Comparison of ENCODE assay signal across 14 cellular contexts in genomic region chr17:37096071-37096470, GRCh38.
DNase-seq lines count a peak whose midpoint lies in the region; ATAC-seq, FAIRE-seq and TF ChIP-seq lines count a peak whose summit lies in the region.
"Had no signal": no experiment of that assay in that cellular context is flagged by ENCODE, and none has a peak within 500 bp of the region (broad histone marks: within the 10 kb centered on the region; RNA-seq: fewer than 3 reads in every experiment).

No MANE protein-coding gene starts in this region.

- no peak for TF ChIP-seq POLR2A in HepG2 (IDR thresholded peaks at IDR 0.05; ENCODE audit: insufficient read depth in 1 of 2, low read depth in 2 of 2, low read length in 2 of 2)
- no peak for TF ChIP-seq POLR2A in thyroid gland (IDR thresholded peaks at IDR 0.05)

- in situ Hi-C loops in HepG2 (cut with HindIII; ENCODE audit: extremely low pct_ligation_motif_present, low pct_unique_long_range_greater_than_20kb), result no loop called here

- TF ChIP-seq RAD21 in liver (IDR thresholded peaks at IDR 0.05) (no peak), HepG2 (CRISPR knock-in tag; IDR thresholded peaks at IDR 0.05) (no peak)

- H3K4me3 ChIP-seq in liver (ENCODE audit: low read depth in 1 of 3, low read length in 3 of 3), result no peak overlapping the region
- no peak overlapping the region for H3K4me3 ChIP-seq in HepG2 (replicated peaks in 1 of 3; ENCODE audit: insufficient read depth in 1 of 3, low read depth in 2 of 3, low read length in 3 of 3)
- H3K4me3 ChIP-seq in thyroid gland (replicated peaks in 1 of 3), result no peak overlapping the region

- WGBS in liver, result 71% methylated on average over 2 of the region's 2 CpGs
- WGBS in HepG2 (ENCODE audit: low lambda C conversion rate), result 100% methylated on average over 2 of the region's 2 CpGs
- WGBS in thyroid gland, 2 donors, result 90 to 98% methylated on average over 2 of the region's 2 CpGs

- H3K4me1 ChIP-seq in liver (ENCODE audit: control insufficient read depth in 4 of 4, insufficient read depth in 4 of 4, low read length in 3 of 4) (no peaks in the 10 kb centered on the region), HepG2 (ENCODE audit: insufficient read depth, low read length) (no peaks in the 10 kb centered on the region), thyroid gland (no peaks in the 10 kb centered on the region)

- H4K20me1 ChIP-seq in HepG2 (ENCODE audit: insufficient read depth, low read length), result no peaks in the 10 kb centered on the region

- H3K4me1 Mint-ChIP-seq in activated T-helper 17 cell treated with anti-CD3 and anti-CD28 coated beads, Interleukin-2, amount 50 U/mL, for 72 hours, result peaks cover 2% of the 10 kb centered on the region
- H3K4me1 Mint-ChIP-seq: B cell had no signal

- H3K27ac Mint-ChIP-seq in activated T-helper 17 cell treated with anti-CD3 and anti-CD28 coated beads, Interleukin-2, amount 50 U/mL, for 72 hours, result peak overlapping the region; percentile 25
- H3K27ac Mint-ChIP-seq: B cell had no signal

- no TSS peak for BruUV-seq in HepG2 (replicated peaks; lab: Mats Ljungman, UMichigan)

- H3K36me3 ChIP-seq in liver (ENCODE audit: control insufficient read depth in 4 of 4, insufficient read depth in 3 of 4, low read depth in 1 of 4, low read length in 3 of 4) (peaks cover 16 to 52% (median 29%) of the 10 kb centered on the region in 4 donors), HepG2 (replicated peaks in 1 of 2; ENCODE audit: control insufficient read depth in 1 of 2, insufficient read depth in 2 of 2, low read length in 2 of 2) (peaks cover 35 to 83% of the 10 kb centered on the region in 2 experiments), thyroid gland (peaks cover 19 to 20% of the 10 kb centered on the region in 2 donors)

- ATAC-seq in HepG2, result no peak
- ATAC-seq in activated T-helper 17 cell treated with anti-CD3 and anti-CD28 coated beads, Interleukin-2, amount 50 U/mL, for 72 hours (replicated peaks), result no peak
- peak; percentile 18 for ATAC-seq in omental fat pad (ENCODE audit: low FRiP score)

- FAIRE-seq in HepG2 (lab: Jason Lieb, UNC), result no peak
- FAIRE-seq: GM19239 had no signal

- H3K9me3 ChIP-seq in liver (ENCODE audit: control insufficient read depth in 4 of 4, low read length in 3 of 4) (no peaks in the 10 kb centered on the region), HepG2 (ENCODE audit: low read length) (no peaks in the 10 kb centered on the region), thyroid gland (no peaks in the 10 kb centered on the region)

- H3K27me3 ChIP-seq in liver (ENCODE audit: control insufficient read depth in 4 of 4, insufficient read depth in 4 of 4, low read length in 3 of 4) (no peaks in the 10 kb centered on the region), HepG2 (ENCODE audit: control insufficient read depth in 1 of 2, insufficient read depth in 2 of 2, low read length in 2 of 2) (no peaks in the 10 kb centered on the region), thyroid gland (no peaks in the 10 kb centered on the region)

- CTCF ChIA-PET in HepG2 (lab: Yijun Ruan, JAX; ENCODE audit: low intra/inter-chr PET ratio, low total read pairs), result no interaction called here

- no peaks in the 10 kb centered on the region for H3K79me2 ChIP-seq in HepG2 (ENCODE audit: insufficient read depth, low read length)

- H2AFZ ChIP-seq in HepG2 (ENCODE audit: low read length), result no peak overlapping the region

- no peak overlapping the region for H3K4me2 ChIP-seq in HepG2 (ENCODE audit: low read depth, low read length)

- no peak overlapping the region for H3K4me3 Mint-ChIP-seq in activated T-helper 17 cell treated with anti-CD3 and anti-CD28 coated beads, Interleukin-2, amount 50 U/mL, for 72 hours
- H3K4me3 Mint-ChIP-seq: B cell; CD4-positive, CD25-positive, alpha-beta regulatory T cell had no signal

- no peak for TF ChIP-seq CTCF in liver (IDR thresholded peaks at IDR 0.05; ENCODE audit: low read depth, low read length, missing input control)
- TF ChIP-seq CTCF in HepG2 (CRISPR knock-in tag; IDR thresholded peaks at IDR 0.05), result no peak
- TF ChIP-seq CTCF in omental fat pad (IDR thresholded peaks at IDR 0.05), result no peak
- no peak for TF ChIP-seq CTCF in thyroid gland (IDR thresholded peaks at IDR 0.05)

- no peaks in the 10 kb centered on the region for H3K27me3 Mint-ChIP-seq in activated T-helper 17 cell treated with anti-CD3 and anti-CD28 coated beads, Interleukin-2, amount 50 U/mL, for 72 hours
- H3K27me3 Mint-ChIP-seq: B cell; CD4-positive, CD25-positive, alpha-beta regulatory T cell had no signal

- H3K9ac ChIP-seq in liver (ENCODE audit: low read depth in 1 of 2, low read length in 2 of 2) (no peak overlapping the region), HepG2 (ENCODE audit: insufficient read depth, low read depth, low read length) (no peak overlapping the region)

- no peak overlapping the region for H3K27ac ChIP-seq in liver (ENCODE audit: low read depth in 1 of 2, low read length in 2 of 2)
- H3K27ac ChIP-seq in HepG2 (ENCODE audit: extremely low read length, insufficient read depth, low read length), result no peak overlapping the region
- H3K27ac ChIP-seq in thyroid gland, result no peak overlapping the region

- POLR2A ChIA-PET in HepG2 (lab: Yijun Ruan, JAX), result no interaction called here

- intact Hi-C loops in HepG2 (cut with micrococcal nuclease; ENCODE audit: unreplicated experiment), result no loop called here
- intact Hi-C loops in thyroid gland (cut with DNase I), result no loop called here

- peaks cover 53% of the 10 kb centered on the region for H3K36me3 Mint-ChIP-seq in activated T-helper 17 cell treated with anti-CD3 and anti-CD28 coated beads, Interleukin-2, amount 50 U/mL, for 72 hours (ENCODE audit: low read depth)

- H3K9me3 Mint-ChIP-seq in activated T-helper 17 cell treated with anti-CD3 and anti-CD28 coated beads, Interleukin-2, amount 50 U/mL, for 72 hours, result no peaks in the 10 kb centered on the region

- TF ChIP-seq EP300 in HepG2 (IDR thresholded peaks at IDR 0.05; ENCODE audit: low read depth in 2 of 2, low read length in 2 of 2), result no peak
- no peak for TF ChIP-seq EP300 in HepG2 (CRISPR knock-in tag; IDR thresholded peaks at IDR 0.05; ENCODE audit: borderline replicate concordance)

- DNase-seq in HepG2 (ENCODE audit: low spot score) (no peak), omental fat pad (ENCODE audit: low spot score) (no peak), thyroid gland (no peak), NCI-H524 treated with DMSO at 0.1 percent for 48 hours (lab: John Stamatoyannopoulos, UW) (no peak)
- DNase-seq in activated effector memory CD4-positive, alpha-beta T cell treated with Interleukin-2 at 50 U/mL for 16 hours, result no peak
- DNase-seq: C1 segment of cervical spinal cord; CD4-positive, CD25-positive, alpha-beta regulatory T cell; DMS79 treated with DMSO at 0.1 percent for 48 hours; GF-D8; HCEC 1CT had no signal

TF ChIP-seq in liver, 16 proteins besides CTCF, POLR2A, EP300 and RAD21:
- TF ChIP-seq HNF4A (conservative IDR thresholded peaks at IDR 0.05), result peak; percentile 19 to 72
- TF ChIP-seq NR2F2 (IDR thresholded peaks at IDR 0.05), result no peak
- TF ChIP-seq SP1 (IDR thresholded peaks at IDR 0.05), result no peak

TF ChIP-seq in HepG2, 621 proteins besides CTCF, POLR2A, EP300 and RAD21:
- TF ChIP-seq ZNF740 (CRISPR knock-in tag; IDR thresholded peaks at IDR 0.05) (no peak), ZNF138 (CRISPR knock-in tag; IDR thresholded peaks at IDR 0.05; ENCODE audit: low read depth) (no peak), ETV5 (CRISPR knock-in tag; IDR thresholded peaks at IDR 0.05; ENCODE audit: borderline replicate concordance) (no peak)
